Comparison of ENCODE assay signal across 10 cellular contexts in the genomic region with DNA sequence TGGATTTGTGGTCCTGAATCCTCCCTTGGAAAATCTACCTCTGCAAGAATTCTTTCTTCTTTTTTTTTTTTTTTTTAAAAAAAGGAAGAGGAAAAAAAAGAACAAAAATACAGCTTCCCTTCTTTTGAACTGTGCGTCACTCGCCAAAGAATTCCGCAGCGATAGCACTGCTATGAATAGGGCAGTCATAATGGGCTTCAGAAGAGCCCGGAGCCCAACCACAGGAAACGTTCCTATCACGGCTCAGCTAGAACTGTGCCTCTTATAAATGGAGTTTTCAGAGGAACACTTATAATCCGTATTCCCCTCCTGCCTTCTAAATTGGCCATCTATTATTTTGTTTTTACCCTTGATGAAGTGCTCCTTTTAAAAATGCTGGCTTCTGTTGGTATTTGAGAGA.
DNase-seq lines count a peak whose midpoint lies in the region; ATAC-seq and TF ChIP-seq lines count a peak whose summit lies in the region.
"Had no signal": no experiment of that assay in that cellular context is flagged by ENCODE, and none has a peak within 500 bp of the region (broad histone marks: within the 10 kb centered on the region; RNA-seq: fewer than 3 reads in every experiment).

No MANE protein-coding gene starts in this region.

- H3K4me1 Mint-ChIP-seq in neural crest cell (peaks cover 61% of the 10 kb centered on the region), glutamatergic neuron (ENCODE audit: low read depth, unreplicated experiment) (peaks cover 7% of the 10 kb centered on the region)

- 36 to 63% methylated on average over 8 of the region's 8 CpGs for WGBS in esophagus squamous epithelium, 2 donors

- H3K9me3 ChIP-seq in RWPE2 (ENCODE audit: severe bottlenecking) = no peaks in the 10 kb centered on the region
- no peaks in the 10 kb centered on the region for H3K9me3 ChIP-seq in esophagus squamous epithelium

- DNase-seq in AG04449 (ENCODE audit: low read depth, low spot score) (peak; percentile 29), RWPE2 (ENCODE audit: low spot score) (peak; percentile 20), esophagus squamous epithelium (lab: John Stamatoyannopoulos, UW) (no peak), neural crest cell (ENCODE audit: low read depth, low spot score) (peak; percentile 27), HuH-7 (ENCODE audit: low spot score) (no peak), glutamatergic neuron (no peak), foreskin keratinocyte (no peak)
- DNase-seq: DMS53, SIG-M5 had no signal

- no peak for TF ChIP-seq POLR2A in esophagus squamous epithelium (IDR thresholded peaks at IDR 0.05)

- H3K27ac Mint-ChIP-seq in neural crest cell (ENCODE audit: unreplicated experiment) (peak overlapping the region; percentile 95), glutamatergic neuron (ENCODE audit: unreplicated experiment) (no peak overlapping the region)

- no peak for ATAC-seq in RWPE2 (ENCODE audit: low read depth)
- no peak for ATAC-seq in GM21381 (IDR thresholded peaks at IDR 0.05; ENCODE audit: unreplicated experiment)
- ATAC-seq in foreskin keratinocyte = no peak

- no peaks in the 10 kb centered on the region for H3K27me3 ChIP-seq in RWPE2 (ENCODE audit: insufficient read depth, poor library complexity, severe bottlenecking)
- H3K27me3 ChIP-seq in esophagus squamous epithelium = no peaks in the 10 kb centered on the region
- no peaks in the 10 kb centered on the region for H3K27me3 ChIP-seq in foreskin keratinocyte

- H3K27me3 Mint-ChIP-seq in neural crest cell (ENCODE audit: low read depth) (no peaks in the 10 kb centered on the region), glutamatergic neuron (ENCODE audit: unreplicated experiment) (peaks cover 6% of the 10 kb centered on the region)

- H3K27ac ChIP-seq in RWPE2 (ENCODE audit: poor library complexity, severe bottlenecking) (no peak overlapping the region), esophagus squamous epithelium (peak overlapping the region; percentile 19 to 89 (median 64)), foreskin keratinocyte (no peak overlapping the region)

- peak overlapping the region; percentile 29 for H3K4me3 ChIP-seq in AG04449 (ENCODE audit: low read depth, low read length)
- H3K4me3 ChIP-seq in RWPE2 (ENCODE audit: severe bottlenecking) = no peak overlapping the region
- H3K4me3 ChIP-seq in esophagus squamous epithelium = peak overlapping the region in 2 of 4 donors; percentile 6 to 43

- H3K36me3 ChIP-seq in RWPE2 (ENCODE audit: low read depth) = no peaks in the 10 kb centered on the region
- peaks cover 0 to under 1% (median 0%) of the 10 kb centered on the region in 3 donors for H3K36me3 ChIP-seq in esophagus squamous epithelium

- H3K9me3 Mint-ChIP-seq in neural crest cell (peaks cover 2% of the 10 kb centered on the region), glutamatergic neuron (ENCODE audit: unreplicated experiment) (peaks cover 4% of the 10 kb centered on the region)

- H3K4me3 Mint-ChIP-seq in neural crest cell = peak overlapping the region; percentile 62
- no peak overlapping the region for H3K4me3 Mint-ChIP-seq in glutamatergic neuron (ENCODE audit: unreplicated experiment)

- H3K36me3 Mint-ChIP-seq in neural crest cell (ENCODE audit: low read depth) = peaks cover 6% of the 10 kb centered on the region
- no peaks in the 10 kb centered on the region for H3K36me3 Mint-ChIP-seq in glutamatergic neuron (ENCODE audit: unreplicated experiment)

- peaks cover 16% of the 10 kb centered on the region for H3K4me1 ChIP-seq in RWPE2 (ENCODE audit: insufficient read depth, poor library complexity, severe bottlenecking)
- peaks cover 13 to 43% (median 24%) of the 10 kb centered on the region in 3 donors for H3K4me1 ChIP-seq in esophagus squamous epithelium
- peaks cover 14% of the 10 kb centered on the region for H3K4me1 ChIP-seq in foreskin keratinocyte

- intact Hi-C loops in esophagus squamous epithelium (cut with DNase I) = no loop called here

- POLR2A ChIA-PET in AG04449 (lab: Yijun Ruan, JAX) = interaction anchor here (0.5 kb wide), 1 partner anchor 182 kb away, joined by 3 read pairs; no protein-coding TSS in a partner anchor

- no peak for TF ChIP-seq CTCF in AG04449 (IDR thresholded peaks at IDR 0.05; ENCODE audit: insufficient read depth, low read length, missing control alignments)
- TF ChIP-seq CTCF in RWPE2 (IDR thresholded peaks at IDR 0.05; ENCODE audit: poor library complexity, severe bottlenecking) = no peak
- TF ChIP-seq CTCF in esophagus squamous epithelium (IDR thresholded peaks at IDR 0.05) = no peak
- TF ChIP-seq CTCF in neural crest cell (conservative IDR thresholded peaks at IDR 0.05) = no peak
- TF ChIP-seq CTCF in glutamatergic neuron (IDR thresholded peaks at IDR 0.05; ENCODE audit: partially characterized antibody, unreplicated experiment) = no peak
- TF ChIP-seq CTCF in foreskin keratinocyte (conservative IDR thresholded peaks at IDR 0.05) = no peak

- CTCF ChIA-PET in AG04449 (lab: Yijun Ruan, JAX) = no interaction called here

Comparison
In these comparisons a context has a peak if more than half of its experiments do, and no peak if none do; other contexts are left out.
1. DNase-seq: peak in AG04449 (single experiment), RWPE2 (single experiment) and neural crest cell (single experiment); none in esophagus squamous epithelium (single experiment), HuH-7 (single experiment), glutamatergic neuron (single experiment) and foreskin keratinocyte (0 of 2).
2. H3K27ac ChIP-seq: peak in esophagus squamous epithelium (4 of 4); none in RWPE2 (single experiment) and foreskin keratinocyte (single experiment).